ENCODE assay signal across 19 cellular contexts in genomic region chr10:13327516-13327915, GRCh38. TPM values are rescaled to one million over a fixed set of nuclear protein-coding genes. Genes with fewer than 3 reads are reported as not detected.
DNase-seq lines count a peak whose midpoint lies in the region; ATAC-seq and TF ChIP-seq lines count a peak whose summit lies in the region.
"Had no signal": no experiment of that assay in that cellular context is flagged by ENCODE, and none has a peak within 500 bp of the region (broad histone marks: within the 10 kb centered on the region; RNA-seq: fewer than 3 reads in every experiment).

No MANE protein-coding gene starts in this region.

- H3T11ph ChIP-seq in H9 (ENCODE audit: low read length): no peak overlapping the region

- no peak overlapping the region for H4K8ac ChIP-seq in H9 (replicated peaks; ENCODE audit: insufficient read length, low read depth, low read length)

- H4K20me1 ChIP-seq in H9 (ENCODE audit: control insufficient read depth, insufficient read depth, insufficient read length): no peaks in the 10 kb centered on the region

- no peaks in the 10 kb centered on the region; a peak in 1 of 5 replicates for H3K9me3 Mint-ChIP-seq in H9
- no peaks in the 10 kb centered on the region for H3K9me3 Mint-ChIP-seq in chondrocyte (ENCODE audit: low read depth)
- H3K9me3 Mint-ChIP-seq in neural crest cell: peaks cover 3% of the 10 kb centered on the region
- H3K9me3 Mint-ChIP-seq: CD4-positive, CD25-positive, alpha-beta regulatory T cell had no signal

- no peak overlapping the region for H3K56ac ChIP-seq in H9 (ENCODE audit: insufficient read length, low read depth, low read length)

- H3K23ac ChIP-seq in H9 (ENCODE audit: insufficient read length, low read depth, low read length): no peak overlapping the region

- no peaks in the 10 kb centered on the region for H3K4me1 ChIP-seq in H9 (ENCODE audit: insufficient read depth, low read length)

- no peaks in the 10 kb centered on the region for H3K27me3 Mint-ChIP-seq in H9 (ENCODE audit: low read depth)
- H3K27me3 Mint-ChIP-seq in chondrocyte (ENCODE audit: low read depth): no peaks in the 10 kb centered on the region
- no peaks in the 10 kb centered on the region for H3K27me3 Mint-ChIP-seq in neural crest cell (ENCODE audit: low read depth)
- H3K27me3 Mint-ChIP-seq: CD4-positive, CD25-positive, alpha-beta regulatory T cell had no signal

- no peak for TF ChIP-seq CTCF in H9 (conservative IDR thresholded peaks at IDR 0.05)
- TF ChIP-seq CTCF in chondrocyte (IDR thresholded peaks at IDR 0.05): no peak
- TF ChIP-seq CTCF in neural crest cell (conservative IDR thresholded peaks at IDR 0.05): no peak

- H3K27ac Mint-ChIP-seq in H9 (peak overlapping the region; percentile 22 to 82 (median 66); a peak in 4 of 7 replicates), chondrocyte (ENCODE audit: unreplicated experiment) (peak overlapping the region; percentile 11), neural crest cell (ENCODE audit: unreplicated experiment) (peak overlapping the region; percentile 83)

- peaks cover 4% of the 10 kb centered on the region for H3K79me1 ChIP-seq in H9 (ENCODE audit: insufficient read depth, low read depth, low read length, poor library complexity, severe bottlenecking)

- peaks cover 83 to 98% (median 94%) of the 10 kb centered on the region in 3 experiments for H3K36me3 Mint-ChIP-seq in H9 (ENCODE audit: insufficient read depth in 1 of 3, low read depth in 3 of 3)
- peaks cover 36% of the 10 kb centered on the region for H3K36me3 Mint-ChIP-seq in chondrocyte (ENCODE audit: low read depth)
- H3K36me3 Mint-ChIP-seq in neural crest cell (ENCODE audit: low read depth): peaks cover 35% of the 10 kb centered on the region

- H3K27ac ChIP-seq in H9 (ENCODE audit: insufficient read length, low read depth, low read length): no peak overlapping the region
- H3K27ac ChIP-seq: RWPE1 had no signal

- H2AK5ac ChIP-seq in H9 (ENCODE audit: insufficient read length, low read length): no peak overlapping the region

- ATAC-seq in left cardiac atrium: peak; percentile 50 to 54
- ATAC-seq in GM21825 (IDR thresholded peaks at IDR 0.05; ENCODE audit: unreplicated experiment): no peak
- ATAC-seq: HCT116, K562 had no signal

- 0 out of 2 replicates have a peak, but pooled peaks cover 3% of the 10 kb centered on the region for H3K27me3 ChIP-seq in H9 (ENCODE audit: insufficient read depth, low read length)

- H4K91ac ChIP-seq in H9 (ENCODE audit: insufficient read length, low read depth, low read length): no peak overlapping the region

- intact Hi-C loops in left cardiac atrium (cut with DNase I): no loop called here

- H2BK15ac ChIP-seq in H9 (ENCODE audit: low read depth, low read length): no peak overlapping the region

- H2BK20ac ChIP-seq in H9 (ENCODE audit: low read depth, low read length, poor library complexity, severe bottlenecking): no peak overlapping the region

- H2BK5ac ChIP-seq in H9 (ENCODE audit: insufficient read length, low read length): no peak overlapping the region

- H3K4me1 Mint-ChIP-seq in H9: peaks cover 19 to 24% of the 10 kb centered on the region in 2 experiments
- peaks cover 17% of the 10 kb centered on the region for H3K4me1 Mint-ChIP-seq in chondrocyte (ENCODE audit: low read depth)
- H3K4me1 Mint-ChIP-seq in neural crest cell: no peaks in the 10 kb centered on the region

- no peak for DNase-seq in H9
- DNase-seq in chondrocyte (ENCODE audit: low spot score): no peak
- DNase-seq in left cardiac atrium: peak; percentile 47
- no peak for DNase-seq in neural crest cell (ENCODE audit: low read depth, low spot score)
- DNase-seq in T1000 (lab: John Stamatoyannopoulos, UW): no peak
- no peak for DNase-seq in stimulated activated CD4-positive, alpha-beta T cell treated with anti-CD3 and anti-CD28 coated beads, Interleukin-4, amount 100 ng/mL, for 1 hour
- no peak for DNase-seq in foreskin melanocyte
- DNase-seq: AML-193; Calu3; CD4-positive, CD25-positive, alpha-beta regulatory T cell; NCI-H1048; NCI-H226; NCI-H69; NK-92 treated with Interleukin-12 subunit alpha and Interleukin-12 subunit beta, amount 100 ng/mL, for 24 hours; OCI-M1 had no signal

- no peak overlapping the region for H3K14ac ChIP-seq in H9 (ENCODE audit: insufficient read depth, low read length)

- H3K4me3 Mint-ChIP-seq in H9 (no peak overlapping the region), chondrocyte (ENCODE audit: unreplicated experiment) (no peak overlapping the region), neural crest cell (no peak overlapping the region)
- H3K4me3 Mint-ChIP-seq: CD4-positive, CD25-positive, alpha-beta regulatory T cell had no signal

- WGBS in H9 (ENCODE audit: extremely low coverage, insufficient read length, low lambda C conversion rate): no CpG with 5 or more reads among the region's 3 CpGs

- H2BK120ac ChIP-seq in H9 (ENCODE audit: low read depth, low read length, poor library complexity, severe bottlenecking): no peak overlapping the region

- no peak overlapping the region for H2BK12ac ChIP-seq in H9 (ENCODE audit: insufficient read length, low read depth, low read length)

- no peak overlapping the region for H3K4me2 ChIP-seq in H9 (ENCODE audit: insufficient read depth, insufficient read length, low read length)

- no peak overlapping the region for H4K5ac ChIP-seq in H9 (ENCODE audit: insufficient read length, low read depth, low read length)

- H2AFZ ChIP-seq in H9 (ENCODE audit: low read length): no peak overlapping the region

- H3K18ac ChIP-seq in H9 (ENCODE audit: insufficient read length, low read depth, low read length): no peak overlapping the region

- no peaks in the 10 kb centered on the region for H3K9me3 ChIP-seq in H9 (ENCODE audit: control insufficient read depth, low read depth, low read length)

- peaks cover 3% of the 10 kb centered on the region; the same call in 1 of the 2 replicates for H3K79me2 ChIP-seq in H9 (ENCODE audit: insufficient read depth, low read length)

- H3K4ac ChIP-seq in H9 (ENCODE audit: low read depth, low read length): no peak overlapping the region

- no peak overlapping the region for H3K9ac ChIP-seq in H9 (ENCODE audit: extremely low read depth, insufficient read length, low read length)

- no peaks in the 10 kb centered on the region for H3K23me2 ChIP-seq in H9 (ENCODE audit: insufficient read length, low read depth, low read length, poor library complexity, severe bottlenecking)

RNA-seq across cellular contexts. Expression of gene SEPHS1, which starts 20.6 kb away (rescaled TPM):
- total RNA-seq in H9 (2021) (366 and 387 TPM in 2 replicates), chondrocyte (48.4 to 52.9 TPM (median 48.7 TPM) in 3 replicates), left cardiac atrium (10 to 100 TPM; 29.0 to 31.3 TPM), neural crest cell (158 and 163 TPM in 2 replicates)

RNA-seq across cellular contexts. Expression of gene PHYH, which starts 27.7 kb away (rescaled TPM):
- total RNA-seq in H9 (2021) (19.7 and 21.5 TPM in 2 replicates), chondrocyte (24.9 to 31.5 TPM (median 26.0 TPM) in 3 replicates), left cardiac atrium (10 to 100 TPM; 70.6 to 76.6 TPM), neural crest cell (14.9 and 15.1 TPM in 2 replicates)

Comparison
In these comparisons a context has a peak if more than half of its experiments do, and no peak if none do; other contexts are left out.
1. H3K27ac Mint-ChIP-seq: peak in every context shown above with its lines; median percentile 83 in neural crest cell; 66 in H9; 11 in chondrocyte.